In the genomic region with DNA sequence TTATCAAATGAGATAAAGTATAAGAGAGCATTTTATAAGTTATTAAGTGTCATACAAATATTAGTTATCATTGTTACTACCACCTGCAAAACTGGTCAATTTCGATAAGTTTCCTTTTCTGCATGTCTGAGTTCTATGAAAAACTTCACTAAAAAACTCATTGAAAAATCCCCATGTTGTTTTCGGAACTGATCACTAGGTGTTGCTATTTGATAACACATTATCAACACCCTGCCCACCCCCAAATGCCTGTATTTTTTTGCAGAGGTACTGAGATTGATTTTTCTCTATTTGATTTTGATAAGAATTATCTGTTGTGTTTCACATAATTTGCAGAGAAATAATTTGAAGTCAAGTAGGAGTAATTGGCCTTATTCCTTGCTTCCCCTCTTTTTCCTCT, we compare ENCODE assay signal across 8 cellular contexts. TPM values are rescaled to one million over a fixed set of nuclear protein-coding genes. Genes with fewer than 3 reads are reported as not detected.
DNase-seq lines count a peak whose midpoint lies in the region; ATAC-seq and TF ChIP-seq lines count a peak whose summit lies in the region.

No MANE protein-coding gene starts in this region.

- TF ChIP-seq CTCF in natural killer cell (IDR thresholded peaks at IDR 0.05), result peak; percentile 35

- H3K27ac Mint-ChIP-seq in natural killer cell, result no peak overlapping the region
- no peak overlapping the region for H3K27ac Mint-ChIP-seq in natural killer cell treated with Interleukin-12 subunit alpha and Interleukin-12 subunit beta and Interleukin-15 and Interleukin-18, amount 100 ng/mL, for 72 hours

- H3K27ac ChIP-seq in substantia nigra (ENCODE audit: low read depth, low read length, poor library complexity, severe bottlenecking), result no peak overlapping the region

- H3K9me3 Mint-ChIP-seq in natural killer cell, result no peaks in the 10 kb centered on the region
- H3K9me3 Mint-ChIP-seq in natural killer cell treated with Interleukin-12 subunit alpha and Interleukin-12 subunit beta and Interleukin-15 and Interleukin-18, amount 100 ng/mL, for 72 hours, result no peaks in the 10 kb centered on the region

- no peaks in the 10 kb centered on the region for H3K4me1 Mint-ChIP-seq in natural killer cell
- no peaks in the 10 kb centered on the region for H3K4me1 Mint-ChIP-seq in natural killer cell treated with Interleukin-12 subunit alpha and Interleukin-12 subunit beta and Interleukin-15 and Interleukin-18, amount 100 ng/mL, for 72 hours (ENCODE audit: low read depth in 2 of 2)

- no peaks in the 10 kb centered on the region for H3K27me3 Mint-ChIP-seq in natural killer cell (ENCODE audit: low read depth in 2 of 2)
- peaks cover 0 to 5% of the 10 kb centered on the region in 2 donors for H3K27me3 Mint-ChIP-seq in natural killer cell treated with Interleukin-12 subunit alpha and Interleukin-12 subunit beta and Interleukin-15 and Interleukin-18, amount 100 ng/mL, for 72 hours

- no peaks in the 10 kb centered on the region for H3K36me3 Mint-ChIP-seq in natural killer cell
- no peaks in the 10 kb centered on the region for H3K36me3 Mint-ChIP-seq in natural killer cell treated with Interleukin-12 subunit alpha and Interleukin-12 subunit beta and Interleukin-15 and Interleukin-18, amount 100 ng/mL, for 72 hours

- ATAC-seq in natural killer cell (peak in 1 of 3 donors; percentile 30), HG03565 (IDR thresholded peaks at IDR 0.05; ENCODE audit: unreplicated experiment) (no peak), HG02623 (IDR thresholded peaks at IDR 0.05; ENCODE audit: unreplicated experiment) (no peak), GM21737 (IDR thresholded peaks at IDR 0.05; ENCODE audit: unreplicated experiment) (no peak)
- ATAC-seq in natural killer cell treated with Interleukin-12 subunit alpha and Interleukin-12 subunit beta and Interleukin-15 and Interleukin-18, amount 100 ng/mL, for 72 hours, result no peak

- intact Hi-C loops in natural killer cell (cut with micrococcal nuclease), result loop anchor here (1.0 kb wide), 2 partner anchors 289 to 331 kb away; no protein-coding TSS in a partner anchor

- DNase-seq in natural killer cell, result no peak
- DNase-seq in natural killer cell treated with Interleukin-12 subunit alpha and Interleukin-12 subunit beta and Interleukin-15 and Interleukin-18, amount 100 ng/mL, for 72 hours (ENCODE audit: low spot score), result no peak
- peak; percentile 25 for DNase-seq in SW480 (ENCODE audit: low spot score)
- DNase-seq in inferior parietal cortex (ENCODE audit: extremely low spot score), result peak; percentile 63
- DNase-seq in substantia nigra (lab: John Stamatoyannopoulos, UW), result no peak

- H3K4me3 Mint-ChIP-seq in natural killer cell, result no peak overlapping the region
- no peak overlapping the region for H3K4me3 Mint-ChIP-seq in natural killer cell treated with Interleukin-12 subunit alpha and Interleukin-12 subunit beta and Interleukin-15 and Interleukin-18, amount 100 ng/mL, for 72 hours

RNA-seq across cellular contexts. Expression of a gene that starts 22.1 kb away (rescaled TPM):
- total RNA-seq in natural killer cell, result 1 to 10 TPM; 3.7 to 6.0 (median 4.8) TPM
- 1 to 10 TPM; 2.2 to 2.9 TPM for total RNA-seq in natural killer cell treated with Interleukin-12 subunit alpha and Interleukin-12 subunit beta and Interleukin-15 and Interleukin-18, amount 100 ng/mL, for 72 hours

RNA-seq across cellular contexts. Expression of a gene that starts 55.7 kb away (rescaled TPM):
- not detected for total RNA-seq in natural killer cell
- total RNA-seq in natural killer cell treated with Interleukin-12 subunit alpha and Interleukin-12 subunit beta and Interleukin-15 and Interleukin-18, amount 100 ng/mL, for 72 hours, result under 1 TPM in 1 of 2 donors, not detected in 1; 0.98 TPM

Comparison
In these comparisons a context has a peak if more than half of its experiments do, and no peak if none do; other contexts are left out.
1. DNase-seq: peak in SW480 (single experiment) and inferior parietal cortex (single experiment); none in natural killer cell (single experiment), natural killer cell treated with Interleukin-12 subunit alpha and Interleukin-12 subunit beta and Interleukin-15 and Interleukin-18, amount 100 ng/mL, for 72 hours (single experiment) and substantia nigra (0 of 49).